1 cellular context compared by ENCODE assay signal in the genomic region with DNA sequence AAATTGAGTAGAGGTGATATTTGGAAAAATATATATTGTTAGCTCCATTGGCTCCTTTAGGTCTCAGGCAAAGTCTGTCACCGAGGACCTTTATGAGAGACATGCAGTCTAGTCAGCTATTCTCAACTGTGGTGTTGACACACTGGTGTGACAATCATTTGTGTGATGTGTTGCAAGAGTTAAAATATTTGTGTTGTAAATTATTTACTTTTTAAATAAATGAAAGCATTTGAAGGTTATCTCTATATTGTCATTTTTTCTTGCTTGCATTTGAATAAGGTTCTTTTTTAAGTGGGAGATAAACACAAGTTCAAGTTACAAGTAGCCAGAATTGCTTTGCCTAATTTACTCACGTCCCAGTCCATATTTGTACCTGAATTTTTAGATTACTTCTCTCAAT.
TF ChIP-seq lines count a peak whose summit lies in the region.

No MANE protein-coding gene starts in this region.

TF ChIP-seq in SK-N-SH, 30 proteins besides CTCF, POLR2A, EP300 and RAD21 (continued from another document):
- TF ChIP-seq, protein P1, sequence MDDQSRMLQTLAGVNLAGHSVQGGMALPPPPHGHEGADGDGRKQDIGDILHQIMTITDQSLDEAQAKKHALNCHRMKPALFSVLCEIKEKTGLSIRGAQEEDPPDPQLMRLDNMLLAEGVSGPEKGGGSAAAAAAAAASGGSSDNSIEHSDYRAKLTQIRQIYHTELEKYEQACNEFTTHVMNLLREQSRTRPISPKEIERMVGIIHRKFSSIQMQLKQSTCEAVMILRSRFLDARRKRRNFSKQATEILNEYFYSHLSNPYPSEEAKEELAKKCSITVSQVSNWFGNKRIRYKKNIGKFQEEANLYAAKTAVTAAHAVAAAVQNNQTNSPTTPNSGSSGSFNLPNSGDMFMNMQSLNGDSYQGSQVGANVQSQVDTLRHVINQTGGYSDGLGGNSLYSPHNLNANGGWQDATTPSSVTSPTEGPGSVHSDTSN (IDR thresholded peaks at IDR 0.05): no peak
- TF ChIP-seq MXI1 (IDR thresholded peaks at IDR 0.05; ENCODE audit: low read depth, low read length) (no peak), MEF2A (IDR thresholded peaks at IDR 0.05; ENCODE audit: borderline replicate concordance, low read depth) (no peak), RXRA (IDR thresholded peaks at IDR 0.05; ENCODE audit: borderline replicate concordance, low read depth) (no peak), ELF1 (IDR thresholded peaks at IDR 0.05) (no peak), CHD2 (IDR thresholded peaks at IDR 0.05; ENCODE audit: low read length, partially characterized antibody) (no peak), SMC3 (IDR thresholded peaks at IDR 0.05; ENCODE audit: low read depth, low read length) (no peak), RFX5 (IDR thresholded peaks at IDR 0.05; ENCODE audit: low read length) (no peak), JUND (IDR thresholded peaks at IDR 0.05) (no peak)
- TF ChIP-seq, protein P2, sequence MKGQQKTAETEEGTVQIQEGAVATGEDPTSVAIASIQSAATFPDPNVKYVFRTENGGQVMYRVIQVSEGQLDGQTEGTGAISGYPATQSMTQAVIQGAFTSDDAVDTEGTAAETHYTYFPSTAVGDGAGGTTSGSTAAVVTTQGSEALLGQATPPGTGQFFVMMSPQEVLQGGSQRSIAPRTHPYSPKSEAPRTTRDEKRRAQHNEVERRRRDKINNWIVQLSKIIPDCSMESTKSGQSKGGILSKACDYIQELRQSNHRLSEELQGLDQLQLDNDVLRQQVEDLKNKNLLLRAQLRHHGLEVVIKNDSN (IDR thresholded peaks at IDR 0.05; ENCODE audit: borderline replicate concordance, low read depth): no peak
- TF ChIP-seq, protein P3, sequence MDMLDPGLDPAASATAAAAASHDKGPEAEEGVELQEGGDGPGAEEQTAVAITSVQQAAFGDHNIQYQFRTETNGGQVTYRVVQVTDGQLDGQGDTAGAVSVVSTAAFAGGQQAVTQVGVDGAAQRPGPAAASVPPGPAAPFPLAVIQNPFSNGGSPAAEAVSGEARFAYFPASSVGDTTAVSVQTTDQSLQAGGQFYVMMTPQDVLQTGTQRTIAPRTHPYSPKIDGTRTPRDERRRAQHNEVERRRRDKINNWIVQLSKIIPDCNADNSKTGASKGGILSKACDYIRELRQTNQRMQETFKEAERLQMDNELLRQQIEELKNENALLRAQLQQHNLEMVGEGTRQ (IDR thresholded peaks at IDR 0.05; ENCODE audit: borderline replicate concordance, low read depth, low read length): no peak
- TF ChIP-seq, protein P4, sequence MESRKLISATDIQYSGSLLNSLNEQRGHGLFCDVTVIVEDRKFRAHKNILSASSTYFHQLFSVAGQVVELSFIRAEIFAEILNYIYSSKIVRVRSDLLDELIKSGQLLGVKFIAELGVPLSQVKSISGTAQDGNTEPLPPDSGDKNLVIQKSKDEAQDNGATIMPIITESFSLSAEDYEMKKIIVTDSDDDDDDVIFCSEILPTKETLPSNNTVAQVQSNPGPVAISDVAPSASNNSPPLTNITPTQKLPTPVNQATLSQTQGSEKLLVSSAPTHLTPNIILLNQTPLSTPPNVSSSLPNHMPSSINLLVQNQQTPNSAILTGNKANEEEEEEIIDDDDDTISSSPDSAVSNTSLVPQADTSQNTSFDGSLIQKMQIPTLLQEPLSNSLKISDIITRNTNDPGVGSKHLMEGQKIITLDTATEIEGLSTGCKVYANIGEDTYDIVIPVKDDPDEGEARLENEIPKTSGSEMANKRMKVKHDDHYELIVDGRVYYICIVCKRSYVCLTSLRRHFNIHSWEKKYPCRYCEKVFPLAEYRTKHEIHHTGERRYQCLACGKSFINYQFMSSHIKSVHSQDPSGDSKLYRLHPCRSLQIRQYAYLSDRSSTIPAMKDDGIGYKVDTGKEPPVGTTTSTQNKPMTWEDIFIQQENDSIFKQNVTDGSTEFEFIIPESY (IDR thresholded peaks at IDR 0.05; ENCODE audit: borderline replicate concordance, low read depth): no peak
- TF ChIP-seq, protein P5, sequence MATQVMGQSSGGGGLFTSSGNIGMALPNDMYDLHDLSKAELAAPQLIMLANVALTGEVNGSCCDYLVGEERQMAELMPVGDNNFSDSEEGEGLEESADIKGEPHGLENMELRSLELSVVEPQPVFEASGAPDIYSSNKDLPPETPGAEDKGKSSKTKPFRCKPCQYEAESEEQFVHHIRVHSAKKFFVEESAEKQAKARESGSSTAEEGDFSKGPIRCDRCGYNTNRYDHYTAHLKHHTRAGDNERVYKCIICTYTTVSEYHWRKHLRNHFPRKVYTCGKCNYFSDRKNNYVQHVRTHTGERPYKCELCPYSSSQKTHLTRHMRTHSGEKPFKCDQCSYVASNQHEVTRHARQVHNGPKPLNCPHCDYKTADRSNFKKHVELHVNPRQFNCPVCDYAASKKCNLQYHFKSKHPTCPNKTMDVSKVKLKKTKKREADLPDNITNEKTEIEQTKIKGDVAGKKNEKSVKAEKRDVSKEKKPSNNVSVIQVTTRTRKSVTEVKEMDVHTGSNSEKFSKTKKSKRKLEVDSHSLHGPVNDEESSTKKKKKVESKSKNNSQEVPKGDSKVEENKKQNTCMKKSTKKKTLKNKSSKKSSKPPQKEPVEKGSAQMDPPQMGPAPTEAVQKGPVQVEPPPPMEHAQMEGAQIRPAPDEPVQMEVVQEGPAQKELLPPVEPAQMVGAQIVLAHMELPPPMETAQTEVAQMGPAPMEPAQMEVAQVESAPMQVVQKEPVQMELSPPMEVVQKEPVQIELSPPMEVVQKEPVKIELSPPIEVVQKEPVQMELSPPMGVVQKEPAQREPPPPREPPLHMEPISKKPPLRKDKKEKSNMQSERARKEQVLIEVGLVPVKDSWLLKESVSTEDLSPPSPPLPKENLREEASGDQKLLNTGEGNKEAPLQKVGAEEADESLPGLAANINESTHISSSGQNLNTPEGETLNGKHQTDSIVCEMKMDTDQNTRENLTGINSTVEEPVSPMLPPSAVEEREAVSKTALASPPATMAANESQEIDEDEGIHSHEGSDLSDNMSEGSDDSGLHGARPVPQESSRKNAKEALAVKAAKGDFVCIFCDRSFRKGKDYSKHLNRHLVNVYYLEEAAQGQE (IDR thresholded peaks at IDR 0.05; ENCODE audit: low read depth, low read length): no peak
- TF ChIP-seq, protein P6, sequence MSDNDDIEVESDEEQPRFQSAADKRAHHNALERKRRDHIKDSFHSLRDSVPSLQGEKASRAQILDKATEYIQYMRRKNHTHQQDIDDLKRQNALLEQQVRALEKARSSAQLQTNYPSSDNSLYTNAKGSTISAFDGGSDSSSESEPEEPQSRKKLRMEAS (IDR thresholded peaks at IDR 0.05; ENCODE audit: low read depth): no peak
